9 cellular contexts compared by ENCODE assay signal in the genomic region with DNA sequence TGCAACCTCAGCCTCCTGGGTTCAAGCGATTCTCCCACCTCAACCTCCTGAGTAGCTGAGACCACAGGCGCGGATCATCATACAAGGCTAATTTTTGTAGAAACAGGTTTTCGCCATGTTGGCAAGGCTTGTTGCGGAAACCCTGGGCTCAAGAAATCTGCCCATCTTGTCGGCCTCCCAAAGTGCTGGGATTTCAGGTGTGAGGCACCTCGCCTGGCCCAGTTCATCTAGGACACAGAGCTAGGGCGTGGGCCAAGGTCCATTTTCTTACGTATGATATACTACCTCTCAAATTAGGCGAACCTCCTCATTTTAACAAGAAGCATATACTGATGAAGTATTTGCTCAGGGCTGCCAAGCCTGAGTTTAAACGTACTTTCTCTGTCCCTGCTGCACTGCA. TPM values are rescaled to one million over a fixed set of nuclear protein-coding genes. Genes with fewer than 3 reads are reported as not detected.
DNase-seq lines count a peak whose midpoint lies in the region; ATAC-seq and TF ChIP-seq lines count a peak whose summit lies in the region.
"Had no signal": no experiment of that assay in that cellular context is flagged by ENCODE, and none has a peak within 500 bp of the region (broad histone marks: within the 10 kb centered on the region; RNA-seq: fewer than 3 reads in every experiment).

No MANE protein-coding gene starts in this region.

- TF ChIP-seq POLR2A in NB4 (IDR thresholded peaks at IDR 0.05; ENCODE audit: extremely low read depth, insufficient read length), result no peak

- peak overlapping the region; percentile 99 for H3K4me3 Mint-ChIP-seq in neural crest cell

- H3K9me3 ChIP-seq in WERI-Rb-1 (ENCODE audit: severe bottlenecking), result no peaks in the 10 kb centered on the region

- TF ChIP-seq CTCF in GM06990 (IDR thresholded peaks at IDR 0.05; ENCODE audit: insufficient read depth, low read length, poor library complexity, severe bottlenecking) (no peak), NB4 (IDR thresholded peaks at IDR 0.05; ENCODE audit: low read depth, low read length) (no peak), coronary artery (IDR thresholded peaks at IDR 0.05) (no peak), neural crest cell (conservative IDR thresholded peaks at IDR 0.05) (no peak), WERI-Rb-1 (IDR thresholded peaks at IDR 0.05; ENCODE audit: low read depth, low read length) (no peak)

- peaks cover 48% of the 10 kb centered on the region for H3K4me1 Mint-ChIP-seq in neural crest cell

- no peak for DNase-seq in GM06990 (ENCODE audit: extremely low read depth, insufficient read length)
- DNase-seq in NB4 (ENCODE audit: low read depth), result no peak
- no peak for DNase-seq in coronary artery (ENCODE audit: low spot score)
- DNase-seq in neural crest cell (ENCODE audit: low read depth, low spot score), result no peak
- no peak for DNase-seq in WERI-Rb-1
- DNase-seq: left ventricle myocardium superior had no signal

- ATAC-seq in HG03457 (IDR thresholded peaks at IDR 0.05; ENCODE audit: unreplicated experiment) (no peak), HG02870 (IDR thresholded peaks at IDR 0.05; ENCODE audit: unreplicated experiment) (no peak), HG03039 (IDR thresholded peaks at IDR 0.05; ENCODE audit: unreplicated experiment) (no peak)
- ATAC-seq: left ventricle myocardium superior had no signal

- no peaks in the 10 kb centered on the region for H3K27me3 ChIP-seq in GM06990 (replicated peaks; ENCODE audit: control insufficient read depth, insufficient read depth, low read length)
- H3K27me3 ChIP-seq in WERI-Rb-1 (ENCODE audit: insufficient read depth, low read depth, severe bottlenecking), result no peaks in the 10 kb centered on the region

- H3K27ac ChIP-seq in coronary artery (no peak overlapping the region), WERI-Rb-1 (no peak overlapping the region)

- peaks cover 30% of the 10 kb centered on the region for H3K36me3 Mint-ChIP-seq in neural crest cell (ENCODE audit: low read depth)

- peak overlapping the region; percentile 52 for H3K27ac Mint-ChIP-seq in neural crest cell (ENCODE audit: unreplicated experiment)

- H3K4me3 ChIP-seq in GM06990 (replicated peaks; ENCODE audit: low read depth, low read length) (peak overlapping the region; percentile 98), NB4 (ENCODE audit: low read depth, low read length) (peak overlapping the region; percentile 100), coronary artery (peak overlapping the region; percentile 94), WERI-Rb-1 (ENCODE audit: low read depth, low read length) (no peak overlapping the region)

- H3K36me3 ChIP-seq in GM06990 (ENCODE audit: control insufficient read depth, insufficient read depth, low read length), result peaks cover 9% of the 10 kb centered on the region
- peaks cover 39% of the 10 kb centered on the region for H3K36me3 ChIP-seq in WERI-Rb-1

- no peaks in the 10 kb centered on the region for H3K9me3 Mint-ChIP-seq in neural crest cell

- peaks cover 13% of the 10 kb centered on the region for H3K27me3 Mint-ChIP-seq in neural crest cell (ENCODE audit: low read depth)

RNA-seq across cellular contexts. Expression of gene RPS29, which starts 2.1 kb away (rescaled TPM):
- total RNA-seq in neural crest cell, result 1,386 and 1,393 TPM in 2 replicates

RNA-seq across cellular contexts. Expression of gene LRR1, which starts 14.7 kb away (rescaled TPM):
- 40.2 and 42.9 TPM in 2 replicates for total RNA-seq in neural crest cell

RNA-seq across cellular contexts. Expression of gene RPL36AL, which starts 36.4 kb away (rescaled TPM):
- total RNA-seq in neural crest cell, result 147 and 151 TPM in 2 replicates

RNA-seq across cellular contexts. Expression of gene MGAT2, which starts 36.5 kb away (rescaled TPM):
- 31.8 and 32.3 TPM in 2 replicates for total RNA-seq in neural crest cell

RNA-seq across cellular contexts. Expression of gene DNAAF2, which starts 51.0 kb away (rescaled TPM):
- 18.9 and 20.4 TPM in 2 replicates for total RNA-seq in neural crest cell
